ENCODE assay signal across 9 cellular contexts in genomic region chr1:94805912-94806311, GRCh38. TPM values are rescaled to one million over a fixed set of nuclear protein-coding genes. Genes with fewer than 3 reads are reported as not detected.
A peak's percentile ranks its signal among the peaks of the same experiment; 100 is the strongest.
DNase-seq lines count a peak whose midpoint lies in the region; ATAC-seq and TF ChIP-seq lines count a peak whose summit lies in the region.
"Had no signal": no experiment of that assay in that cellular context is flagged by ENCODE, and none has a peak within 500 bp of the region (broad histone marks: within the 10 kb centered on the region; RNA-seq: fewer than 3 reads in every experiment).

No MANE protein-coding gene starts in this region.

- H3K4ac ChIP-seq in mesendoderm (ENCODE audit: low read depth, low read length) = no peak overlapping the region

- H2AK5ac ChIP-seq in mesendoderm (ENCODE audit: low read length) = no peak overlapping the region

- H3K18ac ChIP-seq in mesendoderm (ENCODE audit: low read length) = no peak overlapping the region

- DNase-seq in GM10248 (ENCODE audit: extremely low spot score) (peak; percentile 47), HEK293T (ENCODE audit: extremely low spot score) (peak; percentile 69), NCI-H345 (lab: John Stamatoyannopoulos, UW) (peak; percentile 58), mesendoderm (peak; percentile 60)
- DNase-seq in activated CD4-positive, alpha-beta T cell treated with anti-CD3 and anti-CD28 coated beads, Interleukin-2, amount 50 U/mL, for 4 hours = peak; percentile 16 to 30
- DNase-seq in effector memory CD8-positive, alpha-beta T cell = peak; percentile 30 to 43 (median 39)
- DNase-seq in stimulated activated naive B cell treated with anti-CD40 and anti-IgM and Interleukin-4, amounts not matched to agents 10 μg/mL and 1 μg/mL and 100 μg/mL, for 72 hours = peak; percentile 46

- H3K4me1 Mint-ChIP-seq in effector memory CD8-positive, alpha-beta T cell (ENCODE audit: low read depth in 2 of 2) = peaks cover 6 to 15% of the 10 kb centered on the region in 2 donors
- peaks cover 6 to 18% of the 10 kb centered on the region in 2 donors for H3K4me1 Mint-ChIP-seq in stimulated activated naive B cell treated with anti-CD40 and anti-IgM and Interleukin-4, amounts not matched to agents 10 μg/mL and 1 μg/mL and 100 μg/mL, for 72 hours

- CTCF ChIA-PET in GM10248 (lab: Yijun Ruan, JAX) = interaction anchor here (0.7 to 7.8 kb wide), 41 partner anchors 10 to 784 kb away, joined by 3 to 132 read pairs (median 4); no protein-coding TSS in a partner anchor
- CTCF ChIA-PET in HEK293T (lab: Yijun Ruan, JAX) = interaction anchor here (0.7 to 2.3 kb wide), 8 partner anchors 19 to 388 kb away, joined by 3 to 13 read pairs (median 6); no protein-coding TSS in a partner anchor

- H3K27me3 ChIP-seq in mesendoderm (ENCODE audit: insufficient read depth, low read length, poor library complexity) = no peaks in the 10 kb centered on the region

- H3K56ac ChIP-seq in mesendoderm (ENCODE audit: low read length) = no peak overlapping the region

- no peak overlapping the region for H2BK120ac ChIP-seq in mesendoderm (ENCODE audit: low read depth, low read length)

- no peak overlapping the region for H2BK5ac ChIP-seq in mesendoderm (ENCODE audit: low read length)

- H3K79me2 ChIP-seq in mesendoderm (ENCODE audit: control insufficient read depth, insufficient read depth, low read length) = no peaks in the 10 kb centered on the region

- no CpG with 5 or more reads among the region's 4 CpGs for WGBS in mesendoderm (ENCODE audit: extremely low coverage, insufficient coverage, low lambda C conversion rate)

- no peak overlapping the region for H4K8ac ChIP-seq in mesendoderm (ENCODE audit: low read depth, low read length)

- H3K36me3 ChIP-seq in mesendoderm (ENCODE audit: control insufficient read depth, insufficient read depth, low read length) = no peaks in the 10 kb centered on the region

- H3K4me2 ChIP-seq in mesendoderm (ENCODE audit: low read length) = no peak overlapping the region

- H3K27ac ChIP-seq in mesendoderm (ENCODE audit: low read depth, low read length) = no peak overlapping the region
- H3K27ac ChIP-seq: epithelial cell of prostate had no signal

- H3K27ac Mint-ChIP-seq in effector memory CD8-positive, alpha-beta T cell = no peak overlapping the region
- H3K27ac Mint-ChIP-seq in stimulated activated naive B cell treated with anti-CD40 and anti-IgM and Interleukin-4, amounts not matched to agents 10 μg/mL and 1 μg/mL and 100 μg/mL, for 72 hours = no peak overlapping the region

- H3K36me3 Mint-ChIP-seq in effector memory CD8-positive, alpha-beta T cell (ENCODE audit: insufficient read depth) = no peaks in the 10 kb centered on the region
- no peaks in the 10 kb centered on the region for H3K36me3 Mint-ChIP-seq in stimulated activated naive B cell treated with anti-CD40 and anti-IgM and Interleukin-4, amounts not matched to agents 10 μg/mL and 1 μg/mL and 100 μg/mL, for 72 hours

- H4K5ac ChIP-seq in mesendoderm (ENCODE audit: low read length) = no peak overlapping the region

- peak; percentile 58 for ATAC-seq in effector memory CD8-positive, alpha-beta T cell (replicated peaks)
- peak; percentile 63 to 70 for ATAC-seq in stimulated activated naive B cell treated with anti-CD40 and anti-IgM and Interleukin-4, amounts not matched to agents 10 μg/mL and 1 μg/mL and 100 μg/mL, for 72 hours (replicated peaks)
- no peak for ATAC-seq in HG03139 (IDR thresholded peaks at IDR 0.05; ENCODE audit: unreplicated experiment)

- peaks cover 10 to 11% of the 10 kb centered on the region in 2 donors for H3K27me3 Mint-ChIP-seq in effector memory CD8-positive, alpha-beta T cell
- H3K27me3 Mint-ChIP-seq in stimulated activated naive B cell treated with anti-CD40 and anti-IgM and Interleukin-4, amounts not matched to agents 10 μg/mL and 1 μg/mL and 100 μg/mL, for 72 hours = peaks cover 9% of the 10 kb centered on the region in 2 donors

- no peak overlapping the region for H3K23ac ChIP-seq in mesendoderm (ENCODE audit: low read length)

- H3K9me3 Mint-ChIP-seq in effector memory CD8-positive, alpha-beta T cell = no peaks in the 10 kb centered on the region
- H3K9me3 Mint-ChIP-seq in stimulated activated naive B cell treated with anti-CD40 and anti-IgM and Interleukin-4, amounts not matched to agents 10 μg/mL and 1 μg/mL and 100 μg/mL, for 72 hours = no peaks in the 10 kb centered on the region

- no peak overlapping the region for H2BK15ac ChIP-seq in mesendoderm (replicated peaks; ENCODE audit: low read depth)

- POLR2A ChIA-PET in GM10248 (lab: Yijun Ruan, JAX) = no interaction called here
- POLR2A ChIA-PET in HEK293T (lab: Yijun Ruan, JAX) = no interaction called here

- no peak overlapping the region for H3K4me3 Mint-ChIP-seq in effector memory CD8-positive, alpha-beta T cell
- no peak overlapping the region for H3K4me3 Mint-ChIP-seq in stimulated activated naive B cell treated with anti-CD40 and anti-IgM and Interleukin-4, amounts not matched to agents 10 μg/mL and 1 μg/mL and 100 μg/mL, for 72 hours

- no peak overlapping the region for H3K4me3 ChIP-seq in mesendoderm (ENCODE audit: low read length)

- peaks cover 3% of the 10 kb centered on the region for H3K4me1 ChIP-seq in mesendoderm (ENCODE audit: control insufficient read depth, low read depth, low read length)

- no peak overlapping the region for H3K9ac ChIP-seq in mesendoderm (ENCODE audit: low read length)

- peak; percentile 97 for TF ChIP-seq CTCF in GM10248 (IDR thresholded peaks at IDR 0.05; ENCODE audit: control extremely low read depth, extremely low read depth, low read depth, missing control alignments)

- H3K79me1 ChIP-seq in mesendoderm (ENCODE audit: low read length) = no peaks in the 10 kb centered on the region

TF ChIP-seq in HEK293T, 16 proteins besides CTCF, POLR2A, EP300 and RAD21:
- TF ChIP-seq CTBP1 (IDR thresholded peaks at IDR 0.05; ENCODE audit: borderline replicate concordance) = 0 out of 2 replicates have a peak, but pooled peaks have one; percentile 28
- TF ChIP-seq FOXA1 (IDR thresholded peaks at IDR 0.05) = no peak
TF ChIP-seq in HEK293T: peak in this region for 1.

RNA-seq across cellular contexts. Expression of gene SLC44A3, which starts 14.2 kb away (rescaled TPM):
- polyA plus RNA-seq in mesendoderm (2013, experiment 1 of 2) = 1.3 TPM
- polyA plus RNA-seq in mesendoderm (2013, experiment 2 of 2) = 1.5 TPM
